In genomic region chr17:43940630-43941029, GRCh38 we compare ENCODE assay signal across 8 cellular contexts. TPM values are rescaled to one million over a fixed set of nuclear protein-coding genes. Genes with fewer than 3 reads are reported as not detected.
DNase-seq lines count a peak whose midpoint lies in the region; ATAC-seq and TF ChIP-seq lines count a peak whose summit lies in the region.

No MANE protein-coding gene starts in this region.

- intact Hi-C loops in OCI-LY7 (cut with micrococcal nuclease; ENCODE audit: unreplicated experiment), result loop anchor here (5.0 kb wide), 1 partner anchor 157 kb away; no protein-coding TSS in a partner anchor
- intact Hi-C loops in tibial artery (cut with DNase I; ENCODE audit: low total_unique reads), result loop anchor here (10.0 kb wide), 2 partner anchors 66 to 104 kb away; no protein-coding TSS in a partner anchor

- no peaks in the 10 kb centered on the region for H3K4me1 ChIP-seq in OCI-LY7 (ENCODE audit: insufficient read depth, low read length, poor library complexity, severe bottlenecking)
- peaks cover 0 to 8% (median 8%) of the 10 kb centered on the region in 4 donors for H3K4me1 ChIP-seq in tibial artery

- H4K20me1 ChIP-seq in OCI-LY7 (ENCODE audit: insufficient read depth, low read length), result no peaks in the 10 kb centered on the region

- no peaks in the 10 kb centered on the region; the same call in 1 of the 2 replicates for H3K9me3 ChIP-seq in AG04450 (ENCODE audit: control insufficient read depth, insufficient read depth, low read length)
- no peaks in the 10 kb centered on the region for H3K9me3 ChIP-seq in OCI-LY7 (ENCODE audit: low read length)
- H3K9me3 ChIP-seq in tibial artery, result no peaks in the 10 kb centered on the region

- no peaks in the 10 kb centered on the region for H3K9me2 ChIP-seq in OCI-LY7 (ENCODE audit: insufficient read depth, low read length)

- no peak overlapping the region for H3K27ac ChIP-seq in AG04450 (ENCODE audit: low read depth, low read length)
- no peak overlapping the region for H3K27ac ChIP-seq in OCI-LY7 (ENCODE audit: low read depth, low read length, poor library complexity, severe bottlenecking)
- H3K27ac ChIP-seq in tibial artery, result no peak overlapping the region

- no peak overlapping the region for H3K4me2 ChIP-seq in OCI-LY7 (ENCODE audit: low read length)

- H3K4me3 ChIP-seq in AG04450 (ENCODE audit: low read depth, low read length), result no peak overlapping the region
- no peak overlapping the region for H3K4me3 ChIP-seq in GM06990 (replicated peaks; ENCODE audit: low read depth, low read length)
- H3K4me3 ChIP-seq in OCI-LY7 (ENCODE audit: low read depth, low read length, poor library complexity, severe bottlenecking), result no peak overlapping the region
- H3K4me3 ChIP-seq in epithelial cell of esophagus (ENCODE audit: low read length), result no peak overlapping the region
- no peak overlapping the region for H3K4me3 ChIP-seq in tibial artery

- no TSS peak for BruUV-seq in OCI-LY7 (replicated peaks; lab: Mats Ljungman, UMichigan)

- H3K27me3 ChIP-seq in AG04450 (ENCODE audit: control insufficient read depth, insufficient read depth, low read length), result peaks cover 34% of the 10 kb centered on the region
- no peaks in the 10 kb centered on the region; the same call in 1 of the 2 replicates for H3K27me3 ChIP-seq in GM06990 (replicated peaks; ENCODE audit: control insufficient read depth, insufficient read depth, low read length)
- H3K27me3 ChIP-seq in tibial artery, result peaks cover 0 to 26% of the 10 kb centered on the region in 2 donors

- TF ChIP-seq CTCF in AG04450 (IDR thresholded peaks at IDR 0.05; ENCODE audit: low read depth, low read length), result peak; percentile 77
- peak; percentile 48 for TF ChIP-seq CTCF in GM06990 (IDR thresholded peaks at IDR 0.05; ENCODE audit: insufficient read depth, low read length, poor library complexity, severe bottlenecking)
- peak; percentile 66 for TF ChIP-seq CTCF in OCI-LY7 (conservative IDR thresholded peaks at IDR 0.05; ENCODE audit: low read length)
- peak; percentile 46 for TF ChIP-seq CTCF in epithelial cell of esophagus (IDR thresholded peaks at IDR 0.05; ENCODE audit: insufficient read depth, low read depth, low read length, missing control alignments)
- TF ChIP-seq CTCF in tibial artery (IDR thresholded peaks at IDR 0.05), result peak in 1 of 2 experiments; percentile 22

- no peaks in the 10 kb centered on the region for H3K36me3 ChIP-seq in GM06990 (ENCODE audit: control insufficient read depth, insufficient read depth, low read length)
- no peaks in the 10 kb centered on the region for H3K36me3 ChIP-seq in OCI-LY7 (ENCODE audit: insufficient read depth, low read length)
- no peaks in the 10 kb centered on the region for H3K36me3 ChIP-seq in tibial artery

- no peak overlapping the region for H2AFZ ChIP-seq in OCI-LY7 (ENCODE audit: low read length)

- POLR2A ChIA-PET in AG04450 (lab: Yijun Ruan, JAX), result no interaction called here
- POLR2A ChIA-PET in OCI-LY7 (lab: Charles Lee), result no interaction called here

- no peak for ATAC-seq in stimulated activated naive CD8-positive, alpha-beta T cell treated with anti-CD3 and anti-CD28 coated beads, Interleukin-15, Interleukin-2, amounts not matched to agents 100 U/mL and 50 U/mL, for 24 hours
- ATAC-seq in GM18502 (IDR thresholded peaks at IDR 0.05; ENCODE audit: poor library complexity, unreplicated experiment), result no peak

- CTCF ChIA-PET in AG04450 (lab: Charles Lee), result interaction anchor here (0.7 to 1.4 kb wide), 7 partner anchors 12 to 228 kb away, joined by 3 to 14 read pairs (median 4); no protein-coding TSS in a partner anchor
- CTCF ChIA-PET in OCI-LY7 (lab: Charles Lee; ENCODE audit: unreplicated experiment), result no interaction called here

- H3K79me2 ChIP-seq in OCI-LY7 (ENCODE audit: insufficient read depth, low read depth, low read length), result no peaks in the 10 kb centered on the region

- DNase-seq in AG04450 (ENCODE audit: low read depth, low spot score) (no peak), GM06990 (ENCODE audit: extremely low read depth, insufficient read length) (no peak), OCI-LY7 (ENCODE audit: low spot score) (peak; percentile 44), epithelial cell of esophagus (ENCODE audit: low read depth) (peak; percentile 24), tibial artery (no peak), HPDE6-E6E7 (ENCODE audit: extremely low spot score) (no peak)
- DNase-seq in stimulated activated naive CD8-positive, alpha-beta T cell treated with anti-CD3 and anti-CD28 coated beads, Interleukin-15, Interleukin-2, amounts not matched to agents 100 U/mL and 50 U/mL, for 24 hours, result peak; percentile 43

RNA-seq across cellular contexts. Expression of gene PPY, which starts 1.6 kb away (rescaled TPM):
- not detected in 2 replicates for polyA plus RNA-seq in AG04450 (2011; rRNA removed)
- polyA minus RNA-seq in AG04450 (2011; rRNA and poly(A)+ RNA removed), result not detected in 2 replicates
- total RNA-seq in OCI-LY7 (2014; rRNA removed; shearing (Covaris generic)), result not detected in 2 replicates
- total RNA-seq in OCI-LY7 (2022), result not detected in 2 replicates

RNA-seq across cellular contexts. Expression of gene PYY, which starts 13.1 kb away (rescaled TPM):
- not detected in 2 replicates for polyA plus RNA-seq in AG04450 (2011; rRNA removed)
- polyA minus RNA-seq in AG04450 (2011; rRNA and poly(A)+ RNA removed), result not detected in 2 replicates
- not detected in 2 replicates for total RNA-seq in OCI-LY7 (2014; rRNA removed; shearing (Covaris generic))
- total RNA-seq in OCI-LY7 (2022), result not detected in 2 replicates

RNA-seq across cellular contexts. Expression of gene MPP2, which starts 33.3 kb away (rescaled TPM):
- 2.4 and 2.5 TPM in 2 replicates for polyA plus RNA-seq in AG04450 (2011; rRNA removed)
- polyA minus RNA-seq in AG04450 (2011; rRNA and poly(A)+ RNA removed), result 2.9 and 3.6 TPM in 2 replicates
- 0.16 and 0.39 TPM in 2 replicates for total RNA-seq in OCI-LY7 (2014; rRNA removed; shearing (Covaris generic))
- total RNA-seq in OCI-LY7 (2022), result 0.63 and 0.67 TPM in 2 replicates

Comparison
In these comparisons a context has a peak if more than half of its experiments do, and no peak if none do; other contexts are left out.
1. DNase-seq: peak in OCI-LY7 (single experiment), epithelial cell of esophagus (single experiment) and stimulated activated naive CD8-positive, alpha-beta T cell treated with anti-CD3 and anti-CD28 coated beads, Interleukin-15, Interleukin-2, amounts not matched to agents 100 U/mL and 50 U/mL, for 24 hours (single experiment); none in AG04450 (single experiment), GM06990 (single experiment), tibial artery (0 of 2) and HPDE6-E6E7 (single experiment).